Comparison of ENCODE assay signal across 10 cellular contexts in genomic region chr3:141660598-141660947, GRCh38.
DNase-seq lines count a peak whose midpoint lies in the region; ATAC-seq and TF ChIP-seq lines count a peak whose summit lies in the region.
"Had no signal": no experiment of that assay in that cellular context is flagged by ENCODE, and none has a peak within 500 bp of the region (broad histone marks: within the 10 kb centered on the region; RNA-seq: fewer than 3 reads in every experiment).

No MANE protein-coding gene starts in this region.

- peak overlapping the region; percentile 77 for H3K4me3 Mint-ChIP-seq in endodermal cell
- peak overlapping the region in 4 of 10 donors; percentile 13 to 80 (median 66) for H3K4me3 Mint-ChIP-seq in naive thymus-derived CD4-positive, alpha-beta T cell
- no peak overlapping the region for H3K4me3 Mint-ChIP-seq in activated CD4-positive, alpha-beta T cell treated with anti-CD3 and anti-CD28 coated beads for 36 hours

- intact Hi-C loops in Right ventricle myocardium inferior (cut with DNase I) (no loop called here), left ventricle myocardium superior (cut with micrococcal nuclease) (no loop called here), upper lobe of right lung (cut with DNase I) (no loop called here)
- intact Hi-C loops in naive thymus-derived CD4-positive, alpha-beta T cell (cut with micrococcal nuclease): no loop called here
- intact Hi-C loops in activated CD4-positive, alpha-beta T cell treated with anti-CD3 and anti-CD28 coated beads for 36 hours (cut with DNase I, micrococcal nuclease): no loop called here

- peaks cover 14% of the 10 kb centered on the region for H3K9me3 Mint-ChIP-seq in endodermal cell
- H3K9me3 Mint-ChIP-seq in naive thymus-derived CD4-positive, alpha-beta T cell: peaks cover 0 to 6% (median 2%) of the 10 kb centered on the region in 11 donors
- H3K9me3 Mint-ChIP-seq in activated CD4-positive, alpha-beta T cell treated with anti-CD3 and anti-CD28 coated beads for 36 hours (ENCODE audit: low read depth): no peaks in the 10 kb centered on the region
- H3K9me3 Mint-ChIP-seq: activated T-cell treated with anti-CD3 and anti-CD28 coated beads, Interleukin-2, amount 50 U/mL, for 4 hours had no signal

- no peak for DNase-seq in Right ventricle myocardium inferior (ENCODE audit: missing footprints)
- no peak for DNase-seq in left ventricle myocardium superior
- no peak for DNase-seq in endodermal cell
- no peak for DNase-seq in naive thymus-derived CD4-positive, alpha-beta T cell
- DNase-seq in upper lobe of right lung: no peak
- no peak for DNase-seq in HuH-7.5 (ENCODE audit: low spot score)
- DNase-seq in epidermal melanocyte (ENCODE audit: insufficient read length, low spot score): no peak
- no peak for DNase-seq in activated CD4-positive, alpha-beta T cell treated with anti-CD3 and anti-CD28 coated beads for 36 hours
- DNase-seq: activated T-cell treated with anti-CD3 and anti-CD28 coated beads, Interleukin-2, amount 50 U/mL, for 4 hours; AML-193 had no signal

- POLR2A ChIA-PET in naive thymus-derived CD4-positive, alpha-beta T cell (lab: Charles Lee): no interaction called here
- POLR2A ChIA-PET in activated CD4-positive, alpha-beta T cell treated with anti-CD3 and anti-CD28 coated beads for 36 hours (lab: Charles Lee): no interaction called here

- H3K4me1 Mint-ChIP-seq in endodermal cell: peaks cover 25% of the 10 kb centered on the region
- H3K4me1 Mint-ChIP-seq in naive thymus-derived CD4-positive, alpha-beta T cell: peaks cover 0 to 11% (median 7%) of the 10 kb centered on the region in 7 donors
- H3K4me1 Mint-ChIP-seq in activated CD4-positive, alpha-beta T cell treated with anti-CD3 and anti-CD28 coated beads for 36 hours: peaks cover 8% of the 10 kb centered on the region

- peaks cover 7% of the 10 kb centered on the region for H3K36me3 Mint-ChIP-seq in endodermal cell (ENCODE audit: low read depth)
- peaks cover 0 to 5% (median 0%) of the 10 kb centered on the region in 5 donors for H3K36me3 Mint-ChIP-seq in naive thymus-derived CD4-positive, alpha-beta T cell
- H3K36me3 Mint-ChIP-seq in activated CD4-positive, alpha-beta T cell treated with anti-CD3 and anti-CD28 coated beads for 36 hours (ENCODE audit: low read depth): no peaks in the 10 kb centered on the region

- H3K4me1 ChIP-seq in endodermal cell (ENCODE audit: control insufficient read depth, insufficient read depth, low read length): no peaks in the 10 kb centered on the region
- no peaks in the 10 kb centered on the region for H3K4me1 ChIP-seq in naive thymus-derived CD4-positive, alpha-beta T cell (ENCODE audit: control insufficient read depth in 2 of 2, insufficient read depth in 2 of 2, low read length in 2 of 2)
- H3K4me1 ChIP-seq in upper lobe of right lung: peaks cover 14% of the 10 kb centered on the region

- no peak for TF ChIP-seq CTCF in endodermal cell (conservative IDR thresholded peaks at IDR 0.05)
- TF ChIP-seq CTCF in upper lobe of right lung (IDR thresholded peaks at IDR 0.05): no peak

- H3K27ac Mint-ChIP-seq in endodermal cell: no peak overlapping the region
- H3K27ac Mint-ChIP-seq in naive thymus-derived CD4-positive, alpha-beta T cell: no peak overlapping the region
- H3K27ac Mint-ChIP-seq in activated CD4-positive, alpha-beta T cell treated with anti-CD3 and anti-CD28 coated beads for 36 hours: no peak overlapping the region

- ATAC-seq in Right ventricle myocardium inferior (peak; percentile 6), left ventricle myocardium superior (no peak), upper lobe of right lung (peak; percentile 2)
- ATAC-seq in naive thymus-derived CD4-positive, alpha-beta T cell: peak; percentile 32
- ATAC-seq in activated CD4-positive, alpha-beta T cell treated with anti-CD3 and anti-CD28 coated beads for 36 hours: no peak

- CTCF ChIA-PET in naive thymus-derived CD4-positive, alpha-beta T cell (lab: Charles Lee): no interaction called here
- CTCF ChIA-PET in activated CD4-positive, alpha-beta T cell treated with anti-CD3 and anti-CD28 coated beads for 36 hours (lab: Charles Lee): no interaction called here

- H3K27ac ChIP-seq in endodermal cell (ENCODE audit: low read depth, low read length): no peak overlapping the region
- no peak overlapping the region for H3K27ac ChIP-seq in naive thymus-derived CD4-positive, alpha-beta T cell (ENCODE audit: low read depth, low read length)
- no peak overlapping the region for H3K27ac ChIP-seq in upper lobe of right lung

- H3K27me3 ChIP-seq in endodermal cell (ENCODE audit: control insufficient read depth, insufficient read depth, low read length, poor library complexity, severe bottlenecking) (peaks cover 32% of the 10 kb centered on the region), upper lobe of right lung (no peaks in the 10 kb centered on the region)
- peaks cover 6 to 10% of the 10 kb centered on the region in 2 donors for H3K27me3 ChIP-seq in naive thymus-derived CD4-positive, alpha-beta T cell (ENCODE audit: control insufficient read depth in 2 of 2, insufficient read depth in 2 of 2, low read length in 2 of 2)

- H3K9ac ChIP-seq in endodermal cell (ENCODE audit: extremely low read depth, low read length, poor library complexity, severe bottlenecking): no peak overlapping the region

- H3K36me3 ChIP-seq in endodermal cell (ENCODE audit: control insufficient read depth, insufficient read depth, low read length): no peaks in the 10 kb centered on the region
- no peaks in the 10 kb centered on the region for H3K36me3 ChIP-seq in naive thymus-derived CD4-positive, alpha-beta T cell (ENCODE audit: control insufficient read depth in 2 of 3, insufficient read depth in 3 of 3, low read length in 3 of 3)
- no peaks in the 10 kb centered on the region for H3K36me3 ChIP-seq in upper lobe of right lung

- peaks cover 35% of the 10 kb centered on the region for H3K27me3 Mint-ChIP-seq in endodermal cell (ENCODE audit: insufficient read depth)
- peaks cover 56 to 86% (median 64%) of the 10 kb centered on the region in 5 donors for H3K27me3 Mint-ChIP-seq in naive thymus-derived CD4-positive, alpha-beta T cell
- peaks cover 48% of the 10 kb centered on the region for H3K27me3 Mint-ChIP-seq in activated CD4-positive, alpha-beta T cell treated with anti-CD3 and anti-CD28 coated beads for 36 hours

- 50 to 53% methylated on average over 2 to 9 of the region's 9 CpGs for WGBS in endodermal cell (ENCODE audit: insufficient coverage in 1 of 2, insufficient read length in 1 of 2), 2 experiments

- H3K9me3 ChIP-seq in endodermal cell (ENCODE audit: control insufficient read depth, low read length) (peaks cover 14% of the 10 kb centered on the region), upper lobe of right lung (no peaks in the 10 kb centered on the region)
- H3K9me3 ChIP-seq in naive thymus-derived CD4-positive, alpha-beta T cell (ENCODE audit: control insufficient read depth in 2 of 3, low read length in 3 of 3): no peaks in the 10 kb centered on the region

- H3K4me3 ChIP-seq in endodermal cell (ENCODE audit: low read length): peak overlapping the region; percentile 80
- no peak overlapping the region for H3K4me3 ChIP-seq in naive thymus-derived CD4-positive, alpha-beta T cell (ENCODE audit: low read length)
- H3K4me3 ChIP-seq in upper lobe of right lung: peak overlapping the region; percentile 58

Comparison
In these comparisons a context has a peak if more than half of its experiments do, and no peak if none do; other contexts are left out.
1. ATAC-seq: peak in Right ventricle myocardium inferior (single experiment), naive thymus-derived CD4-positive, alpha-beta T cell (single experiment) and upper lobe of right lung (single experiment); none in left ventricle myocardium superior (single experiment) and activated CD4-positive, alpha-beta T cell treated with anti-CD3 and anti-CD28 coated beads for 36 hours (single experiment).